Comparison of ENCODE assay signal across 1 cellular context in genomic region chr22:19746726-19747125, GRCh38.
A peak's percentile ranks its signal among the peaks of the same experiment; 100 is the strongest.
TF ChIP-seq lines count a peak whose summit lies in the region.

No MANE protein-coding gene starts in this region.

TF ChIP-seq in K562, 482 proteins besides CTCF, POLR2A, EP300 and RAD21:
- no peak for TF ChIP-seq NR4A1 (CRISPR knock-in tag; IDR thresholded peaks at IDR 0.05)
- 0 out of 2 replicates have a peak, but pooled peaks have one; percentile 47 for TF ChIP-seq NR4A1 (tag; IDR thresholded peaks at IDR 0.05)
- TF ChIP-seq PRMT5 (CRISPR knock-in tag; IDR thresholded peaks at IDR 0.05), result 0 out of 2 replicates have a peak, but pooled peaks have one; percentile 29
- TF ChIP-seq SMARCB1 (IDR thresholded peaks at IDR 0.05; ENCODE audit: insufficient read length, low read depth), result no peak
- TF ChIP-seq UBTF (IDR thresholded peaks at IDR 0.05; ENCODE audit: borderline replicate concordance in 1 of 2, low read depth in 2 of 2, low read length in 2 of 2), result peak in 1 of 2 experiments; percentile 71; a peak in 1 of 4 replicates
- no peak for TF ChIP-seq KLF10 (CRISPR knock-in tag; IDR thresholded peaks at IDR 0.05)
- TF ChIP-seq FOXJ2 (tag; IDR thresholded peaks at IDR 0.05), result no peak
TF ChIP-seq in K562: peak in this region for 3.
